Comparison of ENCODE assay signal across 10 cellular contexts in the genomic region with DNA sequence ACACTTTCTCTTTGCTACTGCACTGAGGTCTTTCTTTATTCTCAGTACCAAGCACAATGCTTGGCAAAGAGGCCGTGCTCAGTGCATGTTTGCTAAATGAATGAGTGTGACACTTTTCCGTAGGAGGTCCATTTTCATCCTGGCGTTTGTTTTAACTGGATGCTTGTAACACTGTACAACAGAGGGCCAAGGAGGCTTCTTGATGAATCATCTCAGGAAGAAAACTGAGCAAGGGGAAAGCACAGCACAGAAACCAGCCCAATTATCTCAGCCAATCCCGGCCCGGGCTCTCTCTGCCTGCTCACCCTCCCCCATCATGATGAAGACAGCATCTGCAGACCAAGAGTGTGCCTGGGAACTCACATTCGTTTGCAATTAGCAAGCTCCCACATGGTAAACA.
DNase-seq lines count a peak whose midpoint lies in the region; ATAC-seq and TF ChIP-seq lines count a peak whose summit lies in the region.
"Had no signal": no experiment of that assay in that cellular context is flagged by ENCODE, and none has a peak within 500 bp of the region (broad histone marks: within the 10 kb centered on the region; RNA-seq: fewer than 3 reads in every experiment).

No MANE protein-coding gene starts in this region.

- no peaks in the 10 kb centered on the region for H3K9me2 ChIP-seq in hepatocyte (replicated peaks; ENCODE audit: insufficient read depth)

- no peak overlapping the region for H3K4me3 ChIP-seq in hepatocyte
- H3K4me3 ChIP-seq in CD8-positive, alpha-beta T cell (ENCODE audit: low read depth, low read length): no peak overlapping the region

- no peak overlapping the region for H3K4me2 ChIP-seq in hepatocyte

- H3K4me1 Mint-ChIP-seq in CD8-positive, alpha-beta T cell (ENCODE audit: low read depth): no peaks in the 10 kb centered on the region
- no peaks in the 10 kb centered on the region for H3K4me1 Mint-ChIP-seq in activated naive CD8-positive, alpha-beta T cell treated with anti-CD3 and anti-CD28 coated beads, Interleukin-2, amount 50 U/mL, for 24 hours

- peaks cover 10% of the 10 kb centered on the region for H3K27me3 Mint-ChIP-seq in CD8-positive, alpha-beta T cell (ENCODE audit: low read depth)
- H3K27me3 Mint-ChIP-seq in activated naive CD8-positive, alpha-beta T cell treated with anti-CD3 and anti-CD28 coated beads, Interleukin-2, amount 50 U/mL, for 24 hours: peaks cover 2% of the 10 kb centered on the region

- H3K27ac Mint-ChIP-seq in CD8-positive, alpha-beta T cell: no peak overlapping the region
- no peak overlapping the region for H3K27ac Mint-ChIP-seq in activated naive CD8-positive, alpha-beta T cell treated with anti-CD3 and anti-CD28 coated beads, Interleukin-2, amount 50 U/mL, for 24 hours

- intact Hi-C loops in CD8-positive, alpha-beta T cell (cut with DNase I, micrococcal nuclease): no loop called here

- no peaks in the 10 kb centered on the region for H3K4me1 ChIP-seq in hepatocyte (ENCODE audit: insufficient read depth)
- no peaks in the 10 kb centered on the region for H3K4me1 ChIP-seq in CD8-positive, alpha-beta T cell (ENCODE audit: insufficient read depth, low read length)

- peaks cover 9% of the 10 kb centered on the region for H3K27me3 ChIP-seq in hepatocyte
- no peaks in the 10 kb centered on the region for H3K27me3 ChIP-seq in CD8-positive, alpha-beta T cell (ENCODE audit: insufficient read depth, low read length)

- H3K36me3 ChIP-seq in hepatocyte (replicated peaks; ENCODE audit: insufficient read depth, low read depth): no peaks in the 10 kb centered on the region
- no peaks in the 10 kb centered on the region for H3K36me3 ChIP-seq in CD8-positive, alpha-beta T cell (ENCODE audit: insufficient read depth, low read length)

- H4K20me1 ChIP-seq in hepatocyte (ENCODE audit: insufficient read depth, poor library complexity, severe bottlenecking): no peaks in the 10 kb centered on the region

- H3K27ac ChIP-seq in hepatocyte: no peak overlapping the region
- H3K27ac ChIP-seq in temporal lobe (ENCODE audit: low read depth, low read length): peak overlapping the region; percentile 27
- no peak overlapping the region for H3K27ac ChIP-seq in CD8-positive, alpha-beta T cell (ENCODE audit: low read depth, low read length)

- WGBS in hepatocyte (ENCODE audit: low lambda C conversion rate, missing lambda C conversion rate): 43% methylated on average over 6 of the region's 6 CpGs

- no peak overlapping the region for H3K4me3 Mint-ChIP-seq in CD8-positive, alpha-beta T cell
- H3K4me3 Mint-ChIP-seq in activated naive CD8-positive, alpha-beta T cell treated with anti-CD3 and anti-CD28 coated beads, Interleukin-2, amount 50 U/mL, for 24 hours: no peak overlapping the region

- POLR2A ChIA-PET in CD8-positive, alpha-beta T cell (lab: Charles Lee): no interaction called here

- H3K9me3 Mint-ChIP-seq in CD8-positive, alpha-beta T cell: no peaks in the 10 kb centered on the region
- H3K9me3 Mint-ChIP-seq in activated naive CD8-positive, alpha-beta T cell treated with anti-CD3 and anti-CD28 coated beads, Interleukin-2, amount 50 U/mL, for 24 hours: no peaks in the 10 kb centered on the region

- H3K36me3 Mint-ChIP-seq in CD8-positive, alpha-beta T cell: no peaks in the 10 kb centered on the region
- H3K36me3 Mint-ChIP-seq in activated naive CD8-positive, alpha-beta T cell treated with anti-CD3 and anti-CD28 coated beads, Interleukin-2, amount 50 U/mL, for 24 hours (ENCODE audit: low read depth): no peaks in the 10 kb centered on the region

- no peak for ATAC-seq in HG02884 (IDR thresholded peaks at IDR 0.05; ENCODE audit: unreplicated experiment)
- no peak for ATAC-seq in CD8-positive, alpha-beta T cell
- ATAC-seq in activated naive CD8-positive, alpha-beta T cell treated with anti-CD3 and anti-CD28 coated beads, Interleukin-2, amount 50 U/mL, for 24 hours: no peak

- no peaks in the 10 kb centered on the region for H3K79me2 ChIP-seq in hepatocyte

- in situ Hi-C loops in GM13976 (cut with MboI; ENCODE audit: low sequenced_read_pairs, unreplicated experiment): no loop called here

- TF ChIP-seq CTCF in GM13976 (IDR thresholded peaks at IDR 0.05; ENCODE audit: borderline replicate concordance, control extremely low read depth, extremely low read depth, insufficient read depth, missing control alignments) (peak; percentile 8), hepatocyte (IDR thresholded peaks at IDR 0.05; ENCODE audit: poor library complexity) (no peak)
- TF ChIP-seq CTCF in CD8-positive, alpha-beta T cell (IDR thresholded peaks at IDR 0.05): no peak

- no peak overlapping the region for H2AFZ ChIP-seq in hepatocyte

- CTCF ChIA-PET in CD8-positive, alpha-beta T cell (lab: Charles Lee): no interaction called here

- no peak for DNase-seq in GM13976 (ENCODE audit: low spot score)
- DNase-seq in anterior cingulate cortex (lab: John Stamatoyannopoulos, UW): peak in 49 of 58 donors; percentile 12 to 84 (median 57)
- DNase-seq in hepatocyte (ENCODE audit: low spot score): peak; percentile 16
- no peak for DNase-seq in CD8-positive, alpha-beta T cell
- DNase-seq in activated naive CD8-positive, alpha-beta T cell treated with anti-CD3 and anti-CD28 coated beads, Interleukin-2, amount 50 U/mL, for 24 hours: no peak
- DNase-seq: DMS79 treated with DMSO at 0.1 percent for 48 hours, NCI-H1105 treated with DMSO at 0.1 percent for 48 hours, T-helper 9 cell had no signal

- H3K9me3 ChIP-seq in hepatocyte (ENCODE audit: low read depth): no peaks in the 10 kb centered on the region
- no peaks in the 10 kb centered on the region for H3K9me3 ChIP-seq in CD8-positive, alpha-beta T cell (ENCODE audit: low read length)

Comparison
In these comparisons a context has a peak if more than half of its experiments do, and no peak if none do; other contexts are left out.
1. DNase-seq: peak in anterior cingulate cortex (49 of 58) and hepatocyte (single experiment); none in GM13976 (single experiment), CD8-positive, alpha-beta T cell (0 of 7) and activated naive CD8-positive, alpha-beta T cell treated with anti-CD3 and anti-CD28 coated beads, Interleukin-2, amount 50 U/mL, for 24 hours (single experiment).